ENCODE assay signal across 20 cellular contexts in genomic region chr17:47318197-47318918, GRCh38.
"Had no signal": no experiment of that assay in that cellular context is flagged by ENCODE, and none has a peak within 500 bp of the region (broad histone marks: within the 10 kb centered on the region; RNA-seq: fewer than 3 reads in every experiment).

No MANE protein-coding gene starts in this region.

- H3K4me3 Mint-ChIP-seq: activated naive CD8-positive, alpha-beta T cell treated with anti-CD3 and anti-CD28 coated beads for 36 hours; activated T-helper 1 cell treated with anti-CD3 and anti-CD28 coated beads, Interleukin-12 subunit alpha, Interleukin-12 subunit beta, Interleukin-2, Interleukin-4 antibody, amounts not matched to agents 30 ng/mL and 10 ng/mL and 1 ng/mL, durations not matched to agents 14 hours and 24 hours and 36 hours; brain; mesothelial cell of epicardium; nephron progenitor cell; type B pancreatic cell had no signal

- H3K4me3 ChIP-seq: colonic mucosa, lower lobe of right lung, skin epidermis, suprapubic skin had no signal

- H3K9me3 Mint-ChIP-seq: activated T-helper 1 cell treated with anti-CD3 and anti-CD28 coated beads, Interleukin-12 subunit alpha, Interleukin-12 subunit beta, Interleukin-2, Interleukin-4 antibody, amounts not matched to agents 30 ng/mL and 10 ng/mL and 1 ng/mL, durations not matched to agents 14 hours and 24 hours and 36 hours; type B pancreatic cell had no signal

- H3K9me3 ChIP-seq: colonic mucosa, lower lobe of right lung, suprapubic skin had no signal

- H3K4me1 ChIP-seq: colonic mucosa had no signal

- DNase-seq: activated CD4-positive, alpha-beta T cell treated with anti-CD3 and anti-CD28 coated beads, Interleukin-2, amount 50 U/mL, for 1 hour; activated CD8-positive, alpha-beta memory T cell treated with anti-CD3 and anti-CD28 coated beads for 24 hours; activated naive CD8-positive, alpha-beta T cell treated with anti-CD3 and anti-CD28 coated beads for 36 hours; amygdala; central memory CD4-positive, alpha-beta T cell; colonic mucosa; left cardiac atrium; lower lobe of right lung; nephron progenitor cell; occipital lobe; stimulated activated CD4-positive, alpha-beta T cell treated with anti-CD3 and anti-CD28 coated beads, Interleukin-4, amount 100 ng/mL, for 4 hours; stimulated activated CD8-positive, alpha-beta memory T cell treated with anti-CD3 and anti-CD28 coated beads, Interleukin-4, amount 100 ng/mL, for 48 hours; stimulated activated naive CD4-positive, alpha-beta T cell treated with Interleukin-2 at 50 U/mL for 16 hours had no signal

- H3K36me3 ChIP-seq: colonic mucosa, lower lobe of right lung, suprapubic skin had no signal

- H3K36me3 Mint-ChIP-seq: activated naive CD8-positive, alpha-beta T cell treated with anti-CD3 and anti-CD28 coated beads for 36 hours; type B pancreatic cell had no signal

- H3K27me3 ChIP-seq: colonic mucosa, suprapubic skin had no signal

- H3K27ac Mint-ChIP-seq: activated naive CD8-positive, alpha-beta T cell treated with anti-CD3 and anti-CD28 coated beads for 36 hours; activated T-helper 1 cell treated with anti-CD3 and anti-CD28 coated beads, Interleukin-12 subunit alpha, Interleukin-12 subunit beta, Interleukin-2, Interleukin-4 antibody, amounts not matched to agents 30 ng/mL and 10 ng/mL and 1 ng/mL, durations not matched to agents 14 hours and 24 hours and 36 hours; brain; mesothelial cell of epicardium; nephron progenitor cell; type B pancreatic cell had no signal

- H3K27ac ChIP-seq: colonic mucosa, lower lobe of right lung, skin epidermis, suprapubic skin had no signal

- ATAC-seq: esophagus mucosa, left cardiac atrium, lower lobe of right lung had no signal
